19 cellular contexts compared by ENCODE assay signal in genomic region chr18:25795178-25795577, GRCh38.
DNase-seq lines count a peak whose midpoint lies in the region; ATAC-seq, FAIRE-seq and TF ChIP-seq lines count a peak whose summit lies in the region.
"Had no signal": no experiment of that assay in that cellular context is flagged by ENCODE, and none has a peak within 500 bp of the region (broad histone marks: within the 10 kb centered on the region; RNA-seq: fewer than 3 reads in every experiment).

No MANE protein-coding gene starts in this region.

- no peak overlapping the region for H2BK120ac ChIP-seq in trophoblast cell (ENCODE audit: insufficient read depth, low read length, poor library complexity)

- H3K27ac Mint-ChIP-seq in activated T-cell treated with anti-CD3 and anti-CD28 coated beads, Interleukin-2, amount 50 U/mL, for 24 hours = no peak overlapping the region

- H2BK5ac ChIP-seq in trophoblast cell (ENCODE audit: low read depth, low read length, poor library complexity) = no peak overlapping the region

- H3K14ac ChIP-seq in trophoblast cell (ENCODE audit: low read length) = no peak overlapping the region

- FAIRE-seq in GM19239 (lab: Jason Lieb, UNC) = no peak
- FAIRE-seq: A204.1, D721Med, GM12878 had no signal

- ATAC-seq in gastroesophageal sphincter (no peak), HG02884 (IDR thresholded peaks at IDR 0.05; ENCODE audit: unreplicated experiment) (no peak)
- ATAC-seq: GM12878, SK-N-SH treated with all-trans-retinoic acid at 6 μM for 48 hours had no signal

- H3K79me2 ChIP-seq in trophoblast cell (ENCODE audit: control insufficient read depth, insufficient read depth, low read length, poor library complexity) = no peaks in the 10 kb centered on the region

- H3K27me3 ChIP-seq in trophoblast cell (ENCODE audit: insufficient read depth, low read length) = no peaks in the 10 kb centered on the region
- no peaks in the 10 kb centered on the region for H3K27me3 ChIP-seq in gastroesophageal sphincter
- H3K27me3 ChIP-seq: BE2C had no signal

- H3K36me3 ChIP-seq in trophoblast cell (ENCODE audit: control insufficient read depth in 1 of 2, insufficient read depth in 2 of 2, low read length in 2 of 2) (no peaks in the 10 kb centered on the region), gastroesophageal sphincter (no peaks in the 10 kb centered on the region)
- H3K36me3 ChIP-seq: BE2C had no signal

- TF ChIP-seq CTCF in gastroesophageal sphincter (IDR thresholded peaks at IDR 0.05) = no peak

- no peak overlapping the region for H3K4me3 Mint-ChIP-seq in activated T-cell treated with anti-CD3 and anti-CD28 coated beads, Interleukin-2, amount 50 U/mL, for 24 hours

- H3K79me1 ChIP-seq in trophoblast cell (ENCODE audit: low read length) = peaks cover 2% of the 10 kb centered on the region

- no peak overlapping the region for H4K8ac ChIP-seq in trophoblast cell (ENCODE audit: low read depth, low read length)

- no peaks in the 10 kb centered on the region for H3K4me1 Mint-ChIP-seq in activated T-cell treated with anti-CD3 and anti-CD28 coated beads, Interleukin-2, amount 50 U/mL, for 24 hours (ENCODE audit: low read depth)

- H3K18ac ChIP-seq in trophoblast cell (ENCODE audit: low read length) = no peak overlapping the region

- TF ChIP-seq POLR2A in gastroesophageal sphincter (IDR thresholded peaks at IDR 0.05) = no peak

- peak overlapping the region; percentile 4 for H4K91ac ChIP-seq in trophoblast cell (ENCODE audit: low read depth, low read length)

- no peaks in the 10 kb centered on the region for H3K36me3 Mint-ChIP-seq in activated T-cell treated with anti-CD3 and anti-CD28 coated beads, Interleukin-2, amount 50 U/mL, for 24 hours (ENCODE audit: low read depth)

- in situ Hi-C loops in G401 (cut with HindIII; ENCODE audit: low sequenced_read_pairs) = no loop called here

- no peak overlapping the region for H2AK5ac ChIP-seq in trophoblast cell (ENCODE audit: low read length)

- peak; percentile 42 for DNase-seq in G401 (ENCODE audit: low spot score)
- peak in 30 of 58 donors; percentile 2 to 69 (median 16) for DNase-seq in anterior cingulate cortex (lab: John Stamatoyannopoulos, UW)
- peak; percentile 54 for DNase-seq in medulla oblongata (ENCODE audit: extremely low spot score)
- no peak for DNase-seq in trophoblast cell
- no peak for DNase-seq in activated T-cell treated with anti-CD3 and anti-CD28 coated beads, Interleukin-2, amount 50 U/mL, for 24 hours
- DNase-seq in GM19239 (ENCODE audit: insufficient read length, low spot score) = no peak
- DNase-seq: BE2C, DMS79, HCEC 1CT, Kasumi-1, NCI-H187, NCI-H510A, NCI-H748 treated with DMSO at 0.1 percent for 48 hours had no signal

- H3K27ac ChIP-seq in trophoblast cell (ENCODE audit: low read depth, low read length) (no peak overlapping the region), gastroesophageal sphincter (no peak overlapping the region)

- H3K4me2 ChIP-seq in trophoblast cell (ENCODE audit: low read length) = no peak overlapping the region

- H3K4ac ChIP-seq in trophoblast cell (ENCODE audit: low read depth, low read length) = no peak overlapping the region

- no peaks in the 10 kb centered on the region for H3K4me1 ChIP-seq in trophoblast cell (ENCODE audit: control insufficient read depth in 1 of 2, insufficient read depth in 2 of 2, low read length in 2 of 2)
- no peaks in the 10 kb centered on the region for H3K4me1 ChIP-seq in gastroesophageal sphincter
- H3K4me1 ChIP-seq: BE2C had no signal

- H2BK12ac ChIP-seq in trophoblast cell (ENCODE audit: low read length) = peak overlapping the region; percentile 81

- no peak overlapping the region for H2AFZ ChIP-seq in trophoblast cell (ENCODE audit: insufficient read depth, low read length, poor library complexity)

- no peak overlapping the region for H3K9ac ChIP-seq in trophoblast cell (ENCODE audit: low read length)

- no peaks in the 10 kb centered on the region for H3K9me3 Mint-ChIP-seq in activated T-cell treated with anti-CD3 and anti-CD28 coated beads, Interleukin-2, amount 50 U/mL, for 24 hours

- no peak overlapping the region for H3K4me3 ChIP-seq in trophoblast cell (ENCODE audit: low read depth, low read length)
- no peak overlapping the region for H3K4me3 ChIP-seq in gastroesophageal sphincter
- H3K4me3 ChIP-seq: GM12878 had no signal

- no peaks in the 10 kb centered on the region for H3K27me3 Mint-ChIP-seq in activated T-cell treated with anti-CD3 and anti-CD28 coated beads, Interleukin-2, amount 50 U/mL, for 24 hours

- H3K9me3 ChIP-seq in trophoblast cell (ENCODE audit: insufficient read depth, low read depth, low read length) = peaks cover 1% of the 10 kb centered on the region
- H3K9me3 ChIP-seq in gastroesophageal sphincter = no peaks in the 10 kb centered on the region
- H3K9me3 ChIP-seq: BE2C had no signal

- no peak overlapping the region for H4K12ac ChIP-seq in trophoblast cell (ENCODE audit: low read depth, low read length)

- no peak overlapping the region for H3K23ac ChIP-seq in trophoblast cell (ENCODE audit: low read length)

- no peak for TF ChIP-seq EP300 in gastroesophageal sphincter (IDR thresholded peaks at IDR 0.05)

- WGBS in trophoblast cell (ENCODE audit: extremely low coverage, insufficient coverage, insufficient read length) = no CpG with 5 or more reads among the region's 10 CpGs
- 39 to 48% methylated on average over 4 to 5 of the region's 10 CpGs for WGBS in gastroesophageal sphincter (ENCODE audit: low coverage in 1 of 2), 2 donors

Comparison
In these comparisons a context has a peak if more than half of its experiments do, and no peak if none do; other contexts are left out.
1. DNase-seq: peak in G401 (single experiment), anterior cingulate cortex (30 of 58) and medulla oblongata (single experiment); none in trophoblast cell (0 of 2), activated T-cell treated with anti-CD3 and anti-CD28 coated beads, Interleukin-2, amount 50 U/mL, for 24 hours (single experiment) and GM19239 (single experiment).